In genomic region chr7:111025013-111025412, GRCh38 we compare ENCODE assay signal across 11 cellular contexts.
A peak's percentile ranks its signal among the peaks of the same experiment; 100 is the strongest.
DNase-seq lines count a peak whose midpoint lies in the region; ATAC-seq, FAIRE-seq and TF ChIP-seq lines count a peak whose summit lies in the region.
"Had no signal": no experiment of that assay in that cellular context is flagged by ENCODE, and none has a peak within 500 bp of the region (broad histone marks: within the 10 kb centered on the region; RNA-seq: fewer than 3 reads in every experiment).

No MANE protein-coding gene starts in this region.

- TF ChIP-seq POLR2A in HepG2 (IDR thresholded peaks at IDR 0.05; ENCODE audit: insufficient read depth in 1 of 2, low read depth in 2 of 2, low read length in 2 of 2): no peak
- TF ChIP-seq POLR2A in right lobe of liver (IDR thresholded peaks at IDR 0.05): no peak

- peak; percentile 47 for DNase-seq in HepG2 (ENCODE audit: low spot score)
- no peak for DNase-seq in right lobe of liver
- peak; percentile 60 for DNase-seq in activated T-helper 2 cell treated with anti-CD3 and anti-CD28 coated beads, Interferon-gamma antibody, Interleukin-2, Interleukin-4, amounts not matched to agents 10 μg/mL and 5 μg/mL and 100 μg/mL, durations not matched to agents 14 hours and 24 hours and 36 hours (ENCODE audit: low spot score)
- DNase-seq in stimulated activated naive B cell treated with anti-CD40 and anti-IgM and Interleukin-4, amounts not matched to agents 10 μg/mL and 1 μg/mL and 100 μg/mL, for 72 hours: no peak
- no peak for DNase-seq in osteocyte (ENCODE audit: extremely low spot score, unreplicated experiment)
- no peak for DNase-seq in Kasumi-1 (lab: John Stamatoyannopoulos, UW)
- DNase-seq: NCI-H2029 treated with DMSO at 0.1 percent for 48 hours, uterus had no signal

- no peak for TF ChIP-seq CTCF in HepG2 (CRISPR knock-in tag; IDR thresholded peaks at IDR 0.05)
- no peak for TF ChIP-seq CTCF in right lobe of liver (IDR thresholded peaks at IDR 0.05)
- TF ChIP-seq CTCF in osteocyte (IDR thresholded peaks at IDR 0.05): no peak

- peaks cover 9% of the 10 kb centered on the region for H3K9me3 Mint-ChIP-seq in activated T-helper 2 cell treated with anti-CD3 and anti-CD28 coated beads, Interferon-gamma antibody, Interleukin-2, Interleukin-4, amounts not matched to agents 10 μg/mL and 5 μg/mL and 100 μg/mL, durations not matched to agents 14 hours and 24 hours and 36 hours
- H3K9me3 Mint-ChIP-seq in stimulated activated naive B cell treated with anti-CD40 and anti-IgM and Interleukin-4, amounts not matched to agents 10 μg/mL and 1 μg/mL and 100 μg/mL, for 72 hours: peaks cover 3% of the 10 kb centered on the region in 2 donors
- H3K9me3 Mint-ChIP-seq in osteocyte (ENCODE audit: unreplicated experiment): peaks cover 3% of the 10 kb centered on the region

- H3K36me3 ChIP-seq in HepG2 (replicated peaks in 1 of 2; ENCODE audit: control insufficient read depth in 1 of 2, insufficient read depth in 2 of 2, low read length in 2 of 2) (no peaks in the 10 kb centered on the region), right lobe of liver (no peaks in the 10 kb centered on the region)
- H3K36me3 ChIP-seq: uterus had no signal

- TF ChIP-seq RAD21 in HepG2 (CRISPR knock-in tag; IDR thresholded peaks at IDR 0.05): no peak

- H3K9me3 ChIP-seq in HepG2 (ENCODE audit: low read length) (no peaks in the 10 kb centered on the region), right lobe of liver (no peaks in the 10 kb centered on the region)
- H3K9me3 ChIP-seq: uterus had no signal

- H3K27ac Mint-ChIP-seq in activated T-helper 2 cell treated with anti-CD3 and anti-CD28 coated beads, Interferon-gamma antibody, Interleukin-2, Interleukin-4, amounts not matched to agents 10 μg/mL and 5 μg/mL and 100 μg/mL, durations not matched to agents 14 hours and 24 hours and 36 hours: peak overlapping the region; percentile 85
- no peak overlapping the region for H3K27ac Mint-ChIP-seq in stimulated activated naive B cell treated with anti-CD40 and anti-IgM and Interleukin-4, amounts not matched to agents 10 μg/mL and 1 μg/mL and 100 μg/mL, for 72 hours
- no peak overlapping the region for H3K27ac Mint-ChIP-seq in osteocyte (ENCODE audit: unreplicated experiment)
- H3K27ac Mint-ChIP-seq: IgD-negative memory B cell had no signal

- WGBS in HepG2 (ENCODE audit: low lambda C conversion rate): 52% methylated on average over 1 of the region's 1 CpG
- 100% methylated on average over 1 of the region's 1 CpG for WGBS in right lobe of liver (ENCODE audit: insufficient coverage, low coverage, low lambda C conversion rate, missing lambda C conversion rate)

- H3K4me3 ChIP-seq in HepG2 (replicated peaks in 1 of 3; ENCODE audit: insufficient read depth in 1 of 3, low read depth in 2 of 3, low read length in 3 of 3) (no peak overlapping the region), right lobe of liver (no peak overlapping the region)
- H3K4me3 ChIP-seq: uterus had no signal

- peaks cover 31% of the 10 kb centered on the region for H3K36me3 Mint-ChIP-seq in activated T-helper 2 cell treated with anti-CD3 and anti-CD28 coated beads, Interferon-gamma antibody, Interleukin-2, Interleukin-4, amounts not matched to agents 10 μg/mL and 5 μg/mL and 100 μg/mL, durations not matched to agents 14 hours and 24 hours and 36 hours (ENCODE audit: low read depth)
- H3K36me3 Mint-ChIP-seq in stimulated activated naive B cell treated with anti-CD40 and anti-IgM and Interleukin-4, amounts not matched to agents 10 μg/mL and 1 μg/mL and 100 μg/mL, for 72 hours: peaks cover 8 to 10% of the 10 kb centered on the region in 2 donors
- H3K36me3 Mint-ChIP-seq in osteocyte (ENCODE audit: unreplicated experiment): no peaks in the 10 kb centered on the region

- peaks cover 51% of the 10 kb centered on the region for H3K4me1 ChIP-seq in HepG2 (ENCODE audit: insufficient read depth, low read length)
- peaks cover 0 to 15% (median 3%) of the 10 kb centered on the region in 4 donors for H3K4me1 ChIP-seq in right lobe of liver
- H3K4me1 ChIP-seq: uterus had no signal

- H3K9ac ChIP-seq in HepG2 (ENCODE audit: insufficient read depth, low read depth, low read length): no peak overlapping the region

- no peaks in the 10 kb centered on the region for H3K79me2 ChIP-seq in HepG2 (ENCODE audit: insufficient read depth, low read length)

- H3K27ac ChIP-seq in HepG2 (ENCODE audit: extremely low read length, insufficient read depth, low read length) (no peak overlapping the region), right lobe of liver (no peak overlapping the region)
- H3K27ac ChIP-seq: uterus had no signal

- intact Hi-C loops in HepG2 (cut with micrococcal nuclease; ENCODE audit: unreplicated experiment) (loop anchor here (5.0 to 10.0 kb wide), 3 partner anchors 47 to 1363 kb away; no protein-coding TSS in a partner anchor), right lobe of liver (cut with DNase I) (no loop called here)
- intact Hi-C loops in activated T-helper 2 cell treated with anti-CD3 and anti-CD28 coated beads, Interferon-gamma antibody, Interleukin-2, Interleukin-4, amounts not matched to agents 10 μg/mL and 5 μg/mL and 100 μg/mL, durations not matched to agents 14 hours and 24 hours and 36 hours (cut with micrococcal nuclease): loop anchor here (1.0 to 10.0 kb wide), 4 partner anchors 12 to 250 kb away; no protein-coding TSS in a partner anchor

- in situ Hi-C loops in HepG2 (cut with HindIII; ENCODE audit: extremely low pct_ligation_motif_present, low pct_unique_long_range_greater_than_20kb): no loop called here

- H3K27me3 ChIP-seq in HepG2 (ENCODE audit: control insufficient read depth in 1 of 2, insufficient read depth in 2 of 2, low read length in 2 of 2) (no peaks in the 10 kb centered on the region), right lobe of liver (no peaks in the 10 kb centered on the region)
- H3K27me3 ChIP-seq: uterus had no signal

- BruUV-seq in HepG2 (replicated peaks; lab: Mats Ljungman, UMichigan): no TSS peak

- no peak overlapping the region for H2AFZ ChIP-seq in HepG2 (ENCODE audit: low read length)

- POLR2A ChIA-PET in HepG2 (lab: Yijun Ruan, JAX): no interaction called here

- ATAC-seq in HepG2 (peak; percentile 19; the same call in 1 of the 3 replicates), right lobe of liver (no peak), HG03432 (IDR thresholded peaks at IDR 0.05; ENCODE audit: unreplicated experiment) (peak; percentile 42), HG03095 (IDR thresholded peaks at IDR 0.05; ENCODE audit: unreplicated experiment) (no peak)
- ATAC-seq in stimulated activated naive B cell treated with anti-CD40 and anti-IgM and Interleukin-4, amounts not matched to agents 10 μg/mL and 1 μg/mL and 100 μg/mL, for 72 hours (replicated peaks): peak; percentile 30 to 44

- CTCF ChIA-PET in HepG2 (lab: Yijun Ruan, JAX; ENCODE audit: low intra/inter-chr PET ratio, low total read pairs): no interaction called here

- TF ChIP-seq EP300 in HepG2 (IDR thresholded peaks at IDR 0.05; ENCODE audit: low read depth in 2 of 2, low read length in 2 of 2) (no peak), HepG2 (CRISPR knock-in tag; IDR thresholded peaks at IDR 0.05; ENCODE audit: borderline replicate concordance) (no peak)

- FAIRE-seq in HepG2 (lab: Jason Lieb, UNC): no peak

- H3K27me3 Mint-ChIP-seq in activated T-helper 2 cell treated with anti-CD3 and anti-CD28 coated beads, Interferon-gamma antibody, Interleukin-2, Interleukin-4, amounts not matched to agents 10 μg/mL and 5 μg/mL and 100 μg/mL, durations not matched to agents 14 hours and 24 hours and 36 hours (ENCODE audit: low read depth): no peaks in the 10 kb centered on the region
- no peaks in the 10 kb centered on the region for H3K27me3 Mint-ChIP-seq in stimulated activated naive B cell treated with anti-CD40 and anti-IgM and Interleukin-4, amounts not matched to agents 10 μg/mL and 1 μg/mL and 100 μg/mL, for 72 hours
- no peaks in the 10 kb centered on the region for H3K27me3 Mint-ChIP-seq in osteocyte (ENCODE audit: unreplicated experiment)
- H3K27me3 Mint-ChIP-seq: IgD-negative memory B cell had no signal

- peaks cover 79% of the 10 kb centered on the region for H3K4me1 Mint-ChIP-seq in activated T-helper 2 cell treated with anti-CD3 and anti-CD28 coated beads, Interferon-gamma antibody, Interleukin-2, Interleukin-4, amounts not matched to agents 10 μg/mL and 5 μg/mL and 100 μg/mL, durations not matched to agents 14 hours and 24 hours and 36 hours (ENCODE audit: low read depth)
- peaks cover 6 to 36% of the 10 kb centered on the region in 2 donors for H3K4me1 Mint-ChIP-seq in stimulated activated naive B cell treated with anti-CD40 and anti-IgM and Interleukin-4, amounts not matched to agents 10 μg/mL and 1 μg/mL and 100 μg/mL, for 72 hours
- H3K4me1 Mint-ChIP-seq in osteocyte (ENCODE audit: unreplicated experiment): peaks cover 11% of the 10 kb centered on the region

- no peak overlapping the region for H3K4me2 ChIP-seq in HepG2 (ENCODE audit: low read depth, low read length)

- peak overlapping the region; percentile 49 for H3K4me3 Mint-ChIP-seq in activated T-helper 2 cell treated with anti-CD3 and anti-CD28 coated beads, Interferon-gamma antibody, Interleukin-2, Interleukin-4, amounts not matched to agents 10 μg/mL and 5 μg/mL and 100 μg/mL, durations not matched to agents 14 hours and 24 hours and 36 hours (ENCODE audit: low read depth)
- H3K4me3 Mint-ChIP-seq in stimulated activated naive B cell treated with anti-CD40 and anti-IgM and Interleukin-4, amounts not matched to agents 10 μg/mL and 1 μg/mL and 100 μg/mL, for 72 hours: no peak overlapping the region
- no peak overlapping the region for H3K4me3 Mint-ChIP-seq in osteocyte (ENCODE audit: unreplicated experiment)
- H3K4me3 Mint-ChIP-seq: IgD-negative memory B cell had no signal

- no peaks in the 10 kb centered on the region for H4K20me1 ChIP-seq in HepG2 (ENCODE audit: insufficient read depth, low read length)

TF ChIP-seq in HepG2, 621 proteins besides CTCF, POLR2A, EP300 and RAD21 (continues in another document):
- peak; percentile 67; the same call in 1 of the 2 replicates for TF ChIP-seq ZNF644 (CRISPR knock-in tag; IDR thresholded peaks at IDR 0.05; ENCODE audit: low read depth)
- no peak for TF ChIP-seq E2F2 (CRISPR knock-in tag; IDR thresholded peaks at IDR 0.05; ENCODE audit: borderline replicate concordance)
- no peak for TF ChIP-seq ZNF317 (CRISPR knock-in tag; IDR thresholded peaks at IDR 0.05)

Comparison
In these comparisons a context has a peak if more than half of its experiments do, and no peak if none do; other contexts are left out.
1. ATAC-seq: peak in HepG2 (single experiment), HG03432 (single experiment) and stimulated activated naive B cell treated with anti-CD40 and anti-IgM and Interleukin-4, amounts not matched to agents 10 μg/mL and 1 μg/mL and 100 μg/mL, for 72 hours (2 of 2); none in right lobe of liver (0 of 4) and HG03095 (single experiment).
2. DNase-seq: peak in HepG2 (single experiment) and activated T-helper 2 cell treated with anti-CD3 and anti-CD28 coated beads, Interferon-gamma antibody, Interleukin-2, Interleukin-4, amounts not matched to agents 10 μg/mL and 5 μg/mL and 100 μg/mL, durations not matched to agents 14 hours and 24 hours and 36 hours (single experiment); none in right lobe of liver (0 of 3), stimulated activated naive B cell treated with anti-CD40 and anti-IgM and Interleukin-4, amounts not matched to agents 10 μg/mL and 1 μg/mL and 100 μg/mL, for 72 hours (single experiment), osteocyte (single experiment) and Kasumi-1 (0 of 2).
3. intact Hi-C loops: an anchor here in HepG2 (5.0 to 10.0 kb wide) and activated T-helper 2 cell treated with anti-CD3 and anti-CD28 coated beads, Interferon-gamma antibody, Interleukin-2, Interleukin-4, amounts not matched to agents 10 μg/mL and 5 μg/mL and 100 μg/mL, durations not matched to agents 14 hours and 24 hours and 36 hours (1.0 to 10.0 kb wide); none called in right lobe of liver.